8 cellular contexts compared by ENCODE assay signal in the genomic region with DNA sequence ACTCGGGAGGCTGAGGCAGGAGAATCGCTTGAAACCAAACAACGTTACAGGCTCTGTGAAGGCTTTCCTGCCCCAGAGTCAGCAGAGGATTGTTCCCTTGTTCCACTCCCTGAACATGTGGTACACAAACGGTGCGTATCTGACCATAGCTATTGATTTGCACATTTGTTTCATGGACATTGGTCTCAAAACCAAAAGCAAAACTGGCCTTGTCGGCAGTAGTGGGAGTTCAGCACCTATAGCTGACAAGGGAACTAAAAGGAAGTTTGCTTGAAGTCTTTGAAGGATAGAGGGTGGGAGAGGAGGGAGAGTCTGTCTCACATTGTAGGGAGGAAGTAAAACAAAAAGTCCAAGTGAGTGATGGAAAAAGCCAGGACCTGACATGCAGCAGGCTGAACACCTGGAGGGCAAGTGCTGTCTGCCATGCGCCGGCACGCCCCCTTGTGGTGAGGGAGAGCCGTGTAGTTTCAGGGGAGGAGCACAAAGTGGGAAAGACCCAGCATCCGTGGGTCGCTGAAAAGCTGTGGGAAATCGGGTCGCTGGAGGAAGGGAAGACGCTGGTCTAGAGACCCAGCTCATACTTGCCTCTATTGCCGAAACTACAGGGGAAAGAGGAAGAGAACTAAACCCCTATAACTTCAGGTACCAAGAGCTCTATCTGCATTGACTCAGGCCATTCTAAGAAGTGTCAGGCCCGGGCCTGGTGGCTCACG. TPM values are rescaled to one million over a fixed set of nuclear protein-coding genes. Genes with fewer than 3 reads are reported as not detected.
DNase-seq lines count a peak whose midpoint lies in the region; ATAC-seq and TF ChIP-seq lines count a peak whose summit lies in the region.

No MANE protein-coding gene starts in this region.

- DNase-seq in DMS114 treated with DMSO at 0.1 percent for 48 hours (lab: John Stamatoyannopoulos, UW; ENCODE audit: unreplicated experiment) (peak; percentile 4), HT-29 (ENCODE audit: low spot score) (peak; percentile 87), OCI-LY7 (ENCODE audit: low spot score) (peak; percentile 78), fibroblast of gingiva (ENCODE audit: low read depth) (peak; percentile 50), neural progenitor cell (ENCODE audit: low spot score) (peak; percentile 79), stromal cell of bone marrow (ENCODE audit: low read depth) (peak; percentile 20)
- peak; percentile 83 for DNase-seq in activated T-cell treated with anti-CD3 and anti-CD28 coated beads, Interleukin-2, amount 50 U/mL, for 4 hours

- no peaks in the 10 kb centered on the region for H3K4me1 ChIP-seq in OCI-LY7 (ENCODE audit: insufficient read depth, low read length, poor library complexity, severe bottlenecking)
- H3K4me1 ChIP-seq in neural progenitor cell, result no peaks in the 10 kb centered on the region

- no peaks in the 10 kb centered on the region for H4K20me1 ChIP-seq in OCI-LY7 (ENCODE audit: insufficient read depth, low read length)
- H4K20me1 ChIP-seq in neural progenitor cell (ENCODE audit: low read depth), result no peaks in the 10 kb centered on the region

- H3K27ac Mint-ChIP-seq in neural progenitor cell, result no peak overlapping the region

- POLR2A ChIA-PET in OCI-LY7 (lab: Charles Lee), result interaction anchor here (0.6 to 1.7 kb wide), 6 partner anchors 9 to 179 kb away, joined by 3 to 4 read pairs (median 3); no protein-coding TSS in a partner anchor

- no peak overlapping the region; the same call in 1 of the 2 replicates for H3K4me2 ChIP-seq in OCI-LY7 (ENCODE audit: low read length)
- H3K4me2 ChIP-seq in neural progenitor cell, result no peak overlapping the region

- no peak overlapping the region for H3K4me3 Mint-ChIP-seq in activated T-cell treated with anti-CD3 and anti-CD28 coated beads, Interleukin-2, amount 50 U/mL, for 4 hours
- H3K4me3 Mint-ChIP-seq in neural progenitor cell, result no peak overlapping the region

- H3K36me3 Mint-ChIP-seq in activated T-cell treated with anti-CD3 and anti-CD28 coated beads, Interleukin-2, amount 50 U/mL, for 4 hours (ENCODE audit: insufficient read depth), result no peaks in the 10 kb centered on the region
- peaks cover 4% of the 10 kb centered on the region for H3K36me3 Mint-ChIP-seq in neural progenitor cell

- H3K4me3 ChIP-seq in OCI-LY7 (ENCODE audit: low read depth, low read length, poor library complexity, severe bottlenecking) (no peak overlapping the region), neural progenitor cell (no peak overlapping the region)

- peaks cover 6% of the 10 kb centered on the region for H3K4me1 Mint-ChIP-seq in activated T-cell treated with anti-CD3 and anti-CD28 coated beads, Interleukin-2, amount 50 U/mL, for 4 hours (ENCODE audit: low read depth)
- H3K4me1 Mint-ChIP-seq in neural progenitor cell, result no peaks in the 10 kb centered on the region

- H3K79me2 ChIP-seq in OCI-LY7 (ENCODE audit: insufficient read depth, low read depth, low read length) (no peaks in the 10 kb centered on the region), neural progenitor cell (ENCODE audit: low read depth) (no peaks in the 10 kb centered on the region)

- H3K36me3 ChIP-seq in OCI-LY7 (ENCODE audit: insufficient read depth, low read length) (peaks cover 8% of the 10 kb centered on the region), neural progenitor cell (no peaks in the 10 kb centered on the region)

- H3K9ac ChIP-seq in neural progenitor cell, result no peak overlapping the region

- no TSS peak for BruUV-seq in OCI-LY7 (replicated peaks; lab: Mats Ljungman, UMichigan)

- no peaks in the 10 kb centered on the region for H3K27me3 ChIP-seq in neural progenitor cell

- CTCF ChIA-PET in OCI-LY7 (lab: Charles Lee; ENCODE audit: unreplicated experiment), result interaction anchor here (0.5 to 2.1 kb wide), 5 partner anchors 9 to 102 kb away, joined by 3 to 9 read pairs (median 7); partner anchors contain the start of gene RAD23B

- intact Hi-C loops in OCI-LY7 (cut with micrococcal nuclease; ENCODE audit: unreplicated experiment), result loop anchor here (1.0 to 10.0 kb wide), 3 partner anchors 59 to 206 kb away; partner anchors contain the start of gene RAD23B

- H3K27ac ChIP-seq in OCI-LY7 (ENCODE audit: low read depth, low read length, poor library complexity, severe bottlenecking) (no peak overlapping the region), neural progenitor cell (no peak overlapping the region)

- no peaks in the 10 kb centered on the region for H3K27me3 Mint-ChIP-seq in activated T-cell treated with anti-CD3 and anti-CD28 coated beads, Interleukin-2, amount 50 U/mL, for 4 hours (ENCODE audit: low read depth)
- H3K27me3 Mint-ChIP-seq in neural progenitor cell (ENCODE audit: insufficient read depth, low read depth), result peaks cover 5% of the 10 kb centered on the region

- peak; percentile 89 for ATAC-seq in GM21447 (IDR thresholded peaks at IDR 0.05; ENCODE audit: unreplicated experiment)
- ATAC-seq in activated T-cell treated with anti-CD3 and anti-CD28 coated beads, Interleukin-2, amount 50 U/mL, for 4 hours, result peak; percentile 82 to 83

- no peaks in the 10 kb centered on the region for H3K9me2 ChIP-seq in OCI-LY7 (ENCODE audit: insufficient read depth, low read length)

- H3K9me3 Mint-ChIP-seq in activated T-cell treated with anti-CD3 and anti-CD28 coated beads, Interleukin-2, amount 50 U/mL, for 4 hours, result no peaks in the 10 kb centered on the region
- H3K9me3 Mint-ChIP-seq in neural progenitor cell, result no peaks in the 10 kb centered on the region

- H3K9me3 ChIP-seq in OCI-LY7 (ENCODE audit: low read length), result no peaks in the 10 kb centered on the region
- H3K9me3 ChIP-seq in neural progenitor cell (ENCODE audit: low read depth), result no peaks in the 10 kb centered on the region

- H2AFZ ChIP-seq in OCI-LY7 (ENCODE audit: low read length) (no peak overlapping the region), neural progenitor cell (replicated peaks) (no peak overlapping the region)

- TF ChIP-seq CTCF in OCI-LY7 (conservative IDR thresholded peaks at IDR 0.05; ENCODE audit: low read length), result peak; percentile 93
- peak; percentile 93 for TF ChIP-seq CTCF in neural progenitor cell (IDR thresholded peaks at IDR 0.05)

- H3F3A ChIP-seq in neural progenitor cell (ENCODE audit: low read depth), result peaks cover 8% of the 10 kb centered on the region

RNA-seq across cellular contexts. Expression of gene RAD23B, which starts 58.0 kb away (rescaled TPM):
- total RNA-seq in HT-29 (2014; rRNA removed; shearing (Covaris generic)), result 69.9 and 76.8 TPM in 2 replicates
- 61.0 and 67.3 TPM in 2 replicates for total RNA-seq in OCI-LY7 (2014; rRNA removed; shearing (Covaris generic))
- 120 and 141 TPM in 2 replicates for total RNA-seq in OCI-LY7 (2022)
- 100 to 1,000 TPM; 168 to 208 (median 185) TPM for total RNA-seq in activated T-cell treated with anti-CD3 and anti-CD28 coated beads, Interleukin-2, amount 50 U/mL, for 4 hours
- total RNA-seq in neural progenitor cell (ENCODE audit: low replicate concordance), result 149 and 178 TPM in 2 replicates

Comparison
In these comparisons a context has a peak if more than half of its experiments do, and no peak if none do; other contexts are left out.
1. DNase-seq: peak in every context shown above with its lines; median percentile 87 in HT-29; 83 in activated T-cell treated with anti-CD3 and anti-CD28 coated beads, Interleukin-2, amount 50 U/mL, for 4 hours; 79 in neural progenitor cell; 78 in OCI-LY7; 50 in fibroblast of gingiva; 20 in stromal cell of bone marrow; 4 in DMS114 treated with DMSO at 0.1 percent for 48 hours.